In the genomic region with DNA sequence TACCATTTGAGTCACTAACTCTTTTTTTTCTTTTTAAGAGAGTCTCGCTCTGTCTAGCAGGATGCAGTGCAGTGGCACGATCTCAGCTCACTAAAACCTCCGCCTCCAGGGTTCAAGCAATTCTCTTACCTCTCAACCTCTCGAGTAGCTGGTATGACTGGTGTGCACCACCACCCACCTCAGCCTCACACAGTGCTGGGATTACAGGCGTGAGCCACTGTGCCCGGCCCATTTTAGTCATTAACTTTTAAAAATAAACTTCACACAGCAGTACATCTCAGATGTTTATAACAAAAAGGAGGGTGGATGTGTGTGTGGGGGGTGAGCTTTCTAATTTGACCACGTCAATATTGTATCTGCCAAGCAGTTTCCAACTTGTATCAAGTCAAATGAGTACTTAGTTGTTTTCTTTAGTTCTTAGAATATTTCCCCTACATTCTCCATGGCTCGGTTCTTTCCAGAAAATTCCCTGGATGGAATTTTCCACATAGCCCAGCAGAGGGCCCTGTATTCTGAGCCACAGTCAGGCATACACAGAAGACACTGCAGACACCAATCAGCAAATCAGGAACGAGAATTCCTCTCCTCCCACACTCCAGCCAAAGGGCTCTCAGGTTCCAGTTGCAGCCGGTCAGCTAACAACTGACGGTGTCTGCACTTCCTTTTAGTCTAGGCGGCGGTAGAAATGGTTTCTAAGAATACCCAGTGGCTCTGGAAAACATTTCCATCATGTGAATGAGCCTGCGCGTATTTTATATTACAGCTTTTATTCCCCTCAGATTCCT, we compare ENCODE assay signal across 8 cellular contexts. TPM values are rescaled to one million over a fixed set of nuclear protein-coding genes. Genes with fewer than 3 reads are reported as not detected.
DNase-seq lines count a peak whose midpoint lies in the region; ATAC-seq, FAIRE-seq and TF ChIP-seq lines count a peak whose summit lies in the region.

No MANE protein-coding gene starts in this region.

- no peaks in the 10 kb centered on the region for H4K20me1 ChIP-seq in K562 (replicated peaks; ENCODE audit: control insufficient read depth, insufficient read depth, low read length)

- H3K4me3 ChIP-seq in K562, result no peak overlapping the region

- no peaks in the 10 kb centered on the region for H3K9me3 ChIP-seq in K562 (replicated peaks; ENCODE audit: control insufficient read depth, insufficient read depth, low read depth, low read length)

- H3K4me1 Mint-ChIP-seq in HFFc6 (ENCODE audit: low read depth), result peaks cover 13% of the 10 kb centered on the region
- H3K4me1 Mint-ChIP-seq in activated CD8-positive, alpha-beta memory T cell treated with anti-CD3 and anti-CD28 coated beads, Interleukin-2, amount 10 ng/mL, durations not matched to agents 7 days and 5 days, result no peaks in the 10 kb centered on the region

- H3K4me2 ChIP-seq in K562 (ENCODE audit: insufficient read depth, low read length), result peak overlapping the region; percentile 9

- CTCF ChIA-PET in K562 (lab: Yijun Ruan, JAX; ENCODE audit: low intra/inter-chr PET ratio), result interaction anchor here (0.5 to 0.8 kb wide), 2 partner anchors 20 to 483 kb away, joined by 3 read pairs; partner anchors contain the start of gene ARAF
- CTCF ChIA-PET in activated CD8-positive, alpha-beta memory T cell treated with anti-CD3 and anti-CD28 coated beads, Interleukin-2, amount 10 ng/mL, durations not matched to agents 7 days and 5 days (lab: Charles Lee), result interaction anchor here (1.5 kb wide), 1 partner anchor 18 kb away, joined by 5 read pairs; no protein-coding TSS in a partner anchor

- H3K27me3 ChIP-seq in K562 (ENCODE audit: control insufficient read depth in 2 of 2, insufficient read depth in 2 of 2, low read length in 2 of 2), result no peaks in the 10 kb centered on the region

- no peaks in the 10 kb centered on the region for H3K9me1 ChIP-seq in K562 (ENCODE audit: control insufficient read depth, insufficient read depth, low read length)

- peak; percentile 56; the same call in 1 of the 2 replicates for TF ChIP-seq POLR2A in K562 (conservative IDR thresholded peaks at IDR 0.05)

- H3K9ac ChIP-seq in K562 (ENCODE audit: insufficient read depth in 1 of 2, low read depth in 2 of 2, low read length in 2 of 2), result peak overlapping the region in 1 of 2 experiments; percentile 63; a peak in 1 of 4 replicates

- peak; percentile 66 to 67 for TF ChIP-seq RAD21 in K562 (CRISPR knock-in tag; conservative IDR thresholded peaks at IDR 0.05 in 1 of 2, IDR thresholded peaks at IDR 0.05 in 1 of 2)

- BruUV-seq in K562 (replicated peaks; lab: Mats Ljungman, UMichigan), result no TSS peak

- peak; percentile 92 for DNase-seq in AG20443 (ENCODE audit: low spot score)
- DNase-seq in HFFc6, result peak; percentile 90
- DNase-seq in NCI-H526 (lab: John Stamatoyannopoulos, UW), result peak; percentile 87 to 90
- peak; percentile 63 to 92 (median 78) for DNase-seq in K562 (ENCODE audit: extremely low read depth in 1 of 4, low spot score in 3 of 4)
- peak; percentile 69 to 90 for DNase-seq in hippocampal formation (lab: John Stamatoyannopoulos, UW)
- peak; percentile 77 for DNase-seq in pulmonary artery endothelial cell (ENCODE audit: low read depth, low spot score)
- no peak for DNase-seq in activated CD8-positive, alpha-beta memory T cell treated with anti-CD3 and anti-CD28 coated beads, Interleukin-2, amount 10 ng/mL, durations not matched to agents 7 days and 5 days

- WGBS in K562 (ENCODE audit: insufficient coverage, low coverage, missing lambda C conversion rate), result 22% methylated on average over 14 of the region's 15 CpGs

- TF ChIP-seq EP300 in K562 (IDR thresholded peaks at IDR 0.05; ENCODE audit: low read length), result peak; percentile 70

- POLR2A ChIA-PET in K562 (lab: Yijun Ruan, JAX), result interaction anchor here (0.5 to 1.1 kb wide), 4 partner anchors 11 to 941 kb away, joined by 3 read pairs; no protein-coding TSS in a partner anchor

- H3K27ac Mint-ChIP-seq in HFFc6, result peak overlapping the region; percentile 64; the same call in 1 of the 2 replicates
- no peak overlapping the region for H3K27ac Mint-ChIP-seq in activated CD8-positive, alpha-beta memory T cell treated with anti-CD3 and anti-CD28 coated beads, Interleukin-2, amount 10 ng/mL, durations not matched to agents 7 days and 5 days

- peak; percentile 74 for TF ChIP-seq CTCF in HFFc6 (IDR thresholded peaks at IDR 0.05)
- peak; percentile 66 to 74 (median 74) for TF ChIP-seq CTCF in K562 (IDR thresholded peaks at IDR 0.05 in 2 of 3, conservative IDR thresholded peaks at IDR 0.05 in 1 of 3; ENCODE audit: insufficient read depth in 2 of 3, low read depth in 1 of 3, low read length in 3 of 3)

- ATAC-seq in K562 (peak; percentile 100), HG02642 (IDR thresholded peaks at IDR 0.05; ENCODE audit: poor library complexity, unreplicated experiment) (no peak)
- ATAC-seq in activated CD8-positive, alpha-beta memory T cell treated with anti-CD3 and anti-CD28 coated beads, Interleukin-2, amount 10 ng/mL, durations not matched to agents 7 days and 5 days, result no peak

- in situ Hi-C loops in K562 (cut with MboI), result no loop called here

- H3K79me2 ChIP-seq in K562 (ENCODE audit: control insufficient read depth, insufficient read depth, low read length), result no peaks in the 10 kb centered on the region

- peaks cover 0 to 8% of the 10 kb centered on the region in 2 experiments; a peak in 3 of 5 replicates for H3K4me1 ChIP-seq in K562 (replicated peaks in 1 of 2; ENCODE audit: control insufficient read depth in 2 of 2, insufficient read depth in 2 of 2, low read length in 2 of 2)

- H2AFZ ChIP-seq in K562 (ENCODE audit: low read depth, low read length), result peak overlapping the region; percentile 96

- FAIRE-seq in K562 (lab: Jason Lieb, UNC), result peak; percentile 96

- H3K36me3 ChIP-seq in K562 (ENCODE audit: control insufficient read depth, insufficient read depth, low read length), result no peaks in the 10 kb centered on the region

- peak overlapping the region; percentile 22; the same call in 1 of the 2 replicates for H3K4me3 Mint-ChIP-seq in HFFc6
- no peak overlapping the region for H3K4me3 Mint-ChIP-seq in activated CD8-positive, alpha-beta memory T cell treated with anti-CD3 and anti-CD28 coated beads, Interleukin-2, amount 10 ng/mL, durations not matched to agents 7 days and 5 days

- H3K9me3 Mint-ChIP-seq in HFFc6, result no peaks in the 10 kb centered on the region
- no peaks in the 10 kb centered on the region for H3K9me3 Mint-ChIP-seq in activated CD8-positive, alpha-beta memory T cell treated with anti-CD3 and anti-CD28 coated beads, Interleukin-2, amount 10 ng/mL, durations not matched to agents 7 days and 5 days (ENCODE audit: low read depth)

- no peaks in the 10 kb centered on the region for H3K36me3 Mint-ChIP-seq in HFFc6 (ENCODE audit: low read depth)
- no peaks in the 10 kb centered on the region for H3K36me3 Mint-ChIP-seq in activated CD8-positive, alpha-beta memory T cell treated with anti-CD3 and anti-CD28 coated beads, Interleukin-2, amount 10 ng/mL, durations not matched to agents 7 days and 5 days

- no peaks in the 10 kb centered on the region for H3K27me3 Mint-ChIP-seq in HFFc6 (ENCODE audit: insufficient read depth)
- peaks cover 3% of the 10 kb centered on the region for H3K27me3 Mint-ChIP-seq in activated CD8-positive, alpha-beta memory T cell treated with anti-CD3 and anti-CD28 coated beads, Interleukin-2, amount 10 ng/mL, durations not matched to agents 7 days and 5 days

- H3K27ac ChIP-seq in K562 (ENCODE audit: extremely low read depth, low read depth, low read length), result peak overlapping the region; percentile 72

- intact Hi-C loops in K562 (cut with micrococcal nuclease), result loop anchor here (1.0 kb wide), 3 partner anchors 20 to 182 kb away; partner anchors contain the start of genes ARAF and TIMP1

RNA-seq across cellular contexts. Expression of gene ARAF, which starts 20.1 kb away (rescaled TPM):
- total RNA-seq in HFFc6 (2021; fragmentation: NEBNext Ultra II Directional; extraction: Animal tissue kit (Norgen Biotek cat#: 25700)), result 10 to 100 TPM; 68.8 to 80.7 (median 75.3) TPM
- total RNA-seq in K562 (2011; cell fraction: chromatin; rRNA removed; ENCODE audit: low replicate concordance), result 73.6 and 169 TPM in 2 replicates
- 112 and 121 TPM in 2 replicates for total RNA-seq in K562 (2011; cell fraction: nucleolus; rRNA removed)
- 88.2 and 117 TPM in 2 replicates for total RNA-seq in K562 (2011; cell fraction: nucleoplasm; rRNA removed)
- 22.2 and 24.5 TPM in 2 replicates for total RNA-seq in K562 (2014; rRNA removed)
- 21.4 and 22.1 TPM in 2 replicates for total RNA-seq in K562 (2014; rRNA removed; fragmentation: Illumina TruSeq; extraction: Trizol)
- total RNA-seq in K562 (2015; rRNA removed; fragmentation: Illumina TruSeq; extraction: Trizol), result 26.1 and 29.4 TPM in 2 replicates
- total RNA-seq in K562 (2021), result 67.7 and 70.0 TPM in 2 replicates
- polyA plus RNA-seq in K562 (2011; rRNA removed), result 43.0 and 57.6 TPM in 2 replicates
- 38.6 and 60.5 TPM in 2 replicates for polyA plus RNA-seq in K562 (2011; cell fraction: cytosol; rRNA removed)
- polyA plus RNA-seq in K562 (2011; cell fraction: nucleus; rRNA removed), result 132 and 195 TPM in 2 replicates
- 46.8 and 58.0 TPM in 2 replicates for polyA plus RNA-seq in K562 (2012)
- polyA plus RNA-seq in K562 (2014; fragmentation: Illumina TruSeq; extraction: Trizol), result 48.1 and 60.1 TPM in 2 replicates
- polyA plus RNA-seq in K562 (2014; fragmentation: Nextera tagmentation; extraction: Ambion mirVana), result 1 to 10 TPM; 5.5 to 8.8 TPM
- polyA plus RNA-seq in K562 (2014; rRNA removed), result 38.6 and 42.0 TPM in 2 replicates
- polyA minus RNA-seq in K562 (2011; rRNA and poly(A)+ RNA removed), result 50.5 and 58.7 TPM in 2 replicates
- polyA minus RNA-seq in K562 (2011; cell fraction: cytosol; rRNA and poly(A)+ RNA removed), result 33.5 and 38.0 TPM in 2 replicates
- 54.1 and 55.8 TPM in 2 replicates for polyA minus RNA-seq in K562 (2011; cell fraction: nucleus; rRNA and poly(A)+ RNA removed)
- total RNA-seq in pulmonary artery endothelial cell, result 10.6 and 16.6 TPM in 2 replicates
- total RNA-seq in activated CD8-positive, alpha-beta memory T cell treated with anti-CD3 and anti-CD28 coated beads, Interleukin-2, amount 10 ng/mL, durations not matched to agents 7 days and 5 days, result 10 to 100 TPM; 61.5 to 73.1 TPM

RNA-seq across cellular contexts. Expression of gene TIMP1, which starts 41.3 kb away (rescaled TPM):
- total RNA-seq in HFFc6 (2021; fragmentation: NEBNext Ultra II Directional; extraction: Animal tissue kit (Norgen Biotek cat#: 25700)), result 1,000 to 10,000 TPM in 3 of 6 experiments, 100 to 1,000 TPM in 3; 815 to 1,568 (median 980) TPM
- total RNA-seq in K562 (2011; cell fraction: chromatin; rRNA removed; ENCODE audit: low replicate concordance), result 280 and 965 TPM in 2 replicates
- total RNA-seq in K562 (2011; cell fraction: nucleolus; rRNA removed), result 1,302 and 2,067 TPM in 2 replicates
- 1,014 and 1,106 TPM in 2 replicates for total RNA-seq in K562 (2011; cell fraction: nucleoplasm; rRNA removed)
- total RNA-seq in K562 (2014; rRNA removed) (203 and 272 TPM in 2 replicates), K562 (2014; rRNA removed; fragmentation: Illumina TruSeq; extraction: Trizol) (107 and 115 TPM in 2 replicates), K562 (2015; rRNA removed; fragmentation: Illumina TruSeq; extraction: Trizol) (187 and 190 TPM in 2 replicates), K562 (2021) (264 and 292 TPM in 2 replicates), pulmonary artery endothelial cell (48.8 and 52.0 TPM in 2 replicates)
- polyA plus RNA-seq in K562 (2011; rRNA removed) (436 and 513 TPM in 2 replicates), K562 (2014; fragmentation: Illumina TruSeq; extraction: Trizol) (273 and 317 TPM in 2 replicates), K562 (2014; fragmentation: Nextera tagmentation; extraction: Ambion mirVana) (100 to 1,000 TPM; 530 to 699 TPM), K562 (2014; rRNA removed) (167 and 174 TPM in 2 replicates)
- 819 and 2,428 TPM in 2 replicates for polyA plus RNA-seq in K562 (2011; cell fraction: cytosol; rRNA removed)
- polyA plus RNA-seq in K562 (2011; cell fraction: nucleus; rRNA removed), result 230 and 506 TPM in 2 replicates
- 447 and 511 TPM in 2 replicates for polyA plus RNA-seq in K562 (2012)
- polyA minus RNA-seq in K562 (2011; rRNA and poly(A)+ RNA removed), result 359 and 800 TPM in 2 replicates
- 495 and 903 TPM in 2 replicates for polyA minus RNA-seq in K562 (2011; cell fraction: cytosol; rRNA and poly(A)+ RNA removed)
- polyA minus RNA-seq in K562 (2011; cell fraction: nucleus; rRNA and poly(A)+ RNA removed), result 104 and 113 TPM in 2 replicates
- total RNA-seq in activated CD8-positive, alpha-beta memory T cell treated with anti-CD3 and anti-CD28 coated beads, Interleukin-2, amount 10 ng/mL, durations not matched to agents 7 days and 5 days, result 10 to 100 TPM; 14.5 to 23.5 TPM

RNA-seq across cellular contexts. Expression of gene ZNF41, which starts 57.9 kb away (rescaled TPM):
- 1 to 10 TPM; 6.0 to 8.2 (median 6.7) TPM for total RNA-seq in HFFc6 (2021; fragmentation: NEBNext Ultra II Directional; extraction: Animal tissue kit (Norgen Biotek cat#: 25700))
- total RNA-seq in K562 (2011; cell fraction: chromatin; rRNA removed; ENCODE audit: low replicate concordance), result 5.4 and 15.9 TPM in 2 replicates
- total RNA-seq in K562 (2011; cell fraction: nucleolus; rRNA removed), result 4.2 and 5.9 TPM in 2 replicates
- 7.6 and 8.9 TPM in 2 replicates for total RNA-seq in K562 (2011; cell fraction: nucleoplasm; rRNA removed)
- total RNA-seq in K562 (2014; rRNA removed), result 5.9 and 6.1 TPM in 2 replicates
- total RNA-seq in K562 (2014; rRNA removed; fragmentation: Illumina TruSeq; extraction: Trizol), result 7.3 and 8.6 TPM in 2 replicates
- total RNA-seq in K562 (2015; rRNA removed; fragmentation: Illumina TruSeq; extraction: Trizol), result 7.6 and 7.8 TPM in 2 replicates
- 6.8 and 6.9 TPM in 2 replicates for total RNA-seq in K562 (2021)
- polyA plus RNA-seq in K562 (2011; rRNA removed), result 5.0 and 6.6 TPM in 2 replicates
- polyA plus RNA-seq in K562 (2011; cell fraction: cytosol; rRNA removed), result 2.2 and 2.6 TPM in 2 replicates
- polyA plus RNA-seq in K562 (2011; cell fraction: nucleus; rRNA removed), result 5.4 TPM in 2 replicates
- polyA plus RNA-seq in K562 (2012), result 4.0 and 4.3 TPM in 2 replicates
- 6.7 and 7.7 TPM in 2 replicates for polyA plus RNA-seq in K562 (2014; fragmentation: Illumina TruSeq; extraction: Trizol)
- 1 to 10 TPM in 1 of 2 experiments, under 1 TPM in 1; 0.53 to 2.5 TPM for polyA plus RNA-seq in K562 (2014; fragmentation: Nextera tagmentation; extraction: Ambion mirVana)
- 5.2 and 5.3 TPM in 2 replicates for polyA plus RNA-seq in K562 (2014; rRNA removed)
- polyA minus RNA-seq in K562 (2011; rRNA and poly(A)+ RNA removed), result 10.5 and 13.8 TPM in 2 replicates
- 2.7 and 5.9 TPM in 2 replicates for polyA minus RNA-seq in K562 (2011; cell fraction: cytosol; rRNA and poly(A)+ RNA removed)
- polyA minus RNA-seq in K562 (2011; cell fraction: nucleus; rRNA and poly(A)+ RNA removed), result 3.5 and 3.6 TPM in 2 replicates
- 4.2 and 7.2 TPM in 2 replicates for total RNA-seq in pulmonary artery endothelial cell
- 10 to 100 TPM in 1 of 2 experiments, 1 to 10 TPM in 1; 9.5 to 10.4 TPM for total RNA-seq in activated CD8-positive, alpha-beta memory T cell treated with anti-CD3 and anti-CD28 coated beads, Interleukin-2, amount 10 ng/mL, durations not matched to agents 7 days and 5 days
